In the genomic region with DNA sequence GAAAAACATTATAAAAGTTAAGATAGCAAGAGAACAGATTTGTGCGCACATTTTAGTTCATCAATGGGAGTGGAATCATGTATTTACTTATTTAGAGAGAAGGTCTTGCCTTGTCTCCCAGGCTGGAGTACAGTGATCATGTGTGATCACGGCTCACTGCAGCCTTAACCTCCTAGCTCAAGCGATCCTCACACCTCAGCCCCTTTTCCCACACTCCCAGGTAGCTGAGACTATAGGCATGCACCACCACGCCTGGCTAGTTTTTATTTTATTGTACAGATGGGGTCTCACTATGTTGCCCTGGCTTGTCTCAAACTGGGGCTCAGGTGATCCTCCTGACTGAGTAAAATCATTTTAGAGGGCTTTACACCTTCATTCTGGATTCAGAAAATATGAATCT, we compare ENCODE assay signal across 24 cellular contexts.
DNase-seq lines count a peak whose midpoint lies in the region; ATAC-seq, FAIRE-seq and TF ChIP-seq lines count a peak whose summit lies in the region.
"Had no signal": no experiment of that assay in that cellular context is flagged by ENCODE, and none has a peak within 500 bp of the region (broad histone marks: within the 10 kb centered on the region; RNA-seq: fewer than 3 reads in every experiment).

No MANE protein-coding gene starts in this region.

- H2AFZ ChIP-seq in Karpas-422 (ENCODE audit: low read length), result no peak overlapping the region
- H2AFZ ChIP-seq in PC-9, result no peak overlapping the region
- H2AFZ ChIP-seq in H1 (ENCODE audit: low read length), result no peak overlapping the region
- H2AFZ ChIP-seq: GM23338 had no signal

- no peak overlapping the region for H3K4ac ChIP-seq in H1 (replicated peaks; ENCODE audit: insufficient read length, low read depth, low read length)

- no peak overlapping the region for H3K14ac ChIP-seq in H1 (ENCODE audit: insufficient read length)

- no peak overlapping the region for H4K5ac ChIP-seq in H1 (ENCODE audit: insufficient read length, low read depth, low read length)

- DNase-seq in Karpas-422 (peak; percentile 22), PC-9 (no peak), H1 (ENCODE audit: low read depth in 1 of 2, low spot score in 2 of 2) (no peak), SW480 (ENCODE audit: low spot score) (no peak)
- no peak for DNase-seq in activated CD4-positive, CD25-positive, alpha-beta regulatory T cell treated with anti-CD3 and anti-CD28 coated beads, Interleukin-2, amount 50 U/mL, for 72 hours
- DNase-seq: 8988T; ACHN; AML-193; BE2C; CD4-positive, alpha-beta T cell; CD8-positive, alpha-beta memory T cell; DMS 273 treated with DMSO at 0.1 percent for 48 hours; DMS79; EL; GDM1; HFFc6 had no signal

- peaks cover 54% of the 10 kb centered on the region for H3F3A ChIP-seq in PC-9 (ENCODE audit: insufficient read depth, low read depth)

- H3K9me3 ChIP-seq in Karpas-422 (ENCODE audit: low read length) (no peaks in the 10 kb centered on the region), PC-9 (ENCODE audit: insufficient read depth, low read depth) (no peaks in the 10 kb centered on the region), H1 (ENCODE audit: insufficient read depth in 2 of 2, low read depth in 1 of 2, low read length in 1 of 2) (no peaks in the 10 kb centered on the region)
- H3K9me3 ChIP-seq: A549; BE2C; BLaER1 treated with 17β-estradiol and CSF1 and Interleukin-3, amounts not matched to agents 10 nM and 100 nM; HAP-1 had no signal

- TF ChIP-seq EP300 in H1 (IDR thresholded peaks at IDR 0.05; ENCODE audit: borderline replicate concordance in 1 of 2, low read depth in 2 of 2, low read length in 2 of 2), result no peak

- no TSS peak for BruUV-seq in PC-9 (replicated peaks; lab: Mats Ljungman, UMichigan)

- H3K4me2 ChIP-seq in Karpas-422 (ENCODE audit: low read depth, low read length, poor library complexity, severe bottlenecking) (no peak overlapping the region), PC-9 (no peak overlapping the region), H1 (ENCODE audit: insufficient read depth in 1 of 2, low read depth in 2 of 2, low read length in 2 of 2) (no peak overlapping the region)
- H3K4me2 ChIP-seq: A549; BLaER1 treated with 17β-estradiol and CSF1 and Interleukin-3, amounts not matched to agents 10 nM and 100 nM; GM23338 had no signal

- H3K36me3 ChIP-seq in Karpas-422 (ENCODE audit: insufficient read depth, low read length), result no peaks in the 10 kb centered on the region
- no peaks in the 10 kb centered on the region for H3K36me3 ChIP-seq in PC-9 (ENCODE audit: low read depth)
- H3K36me3 ChIP-seq in H1 (ENCODE audit: control insufficient read depth in 2 of 4, insufficient read depth in 4 of 4, low read length in 3 of 4), result no peaks in the 10 kb centered on the region
- H3K36me3 ChIP-seq: BE2C; BLaER1 treated with 17β-estradiol and CSF1 and Interleukin-3, amounts not matched to agents 10 nM and 100 nM; HAP-1 had no signal

- no peak overlapping the region for H2BK20ac ChIP-seq in H1 (ENCODE audit: low read length)

- no peak for TF ChIP-seq RAD21 in H1 (IDR thresholded peaks at IDR 0.05 in 1 of 2, conservative IDR thresholded peaks at IDR 0.05 in 1 of 2; ENCODE audit: low read depth in 2 of 2, low read length in 2 of 2)

- intact Hi-C loops in PC-9 (cut with micrococcal nuclease; ENCODE audit: unreplicated experiment), result no loop called here

- H3K27me3 ChIP-seq in Karpas-422 (ENCODE audit: low read length) (no peaks in the 10 kb centered on the region), PC-9 (ENCODE audit: insufficient read depth, low read depth) (no peaks in the 10 kb centered on the region), H1 (replicated peaks in 1 of 4; ENCODE audit: control insufficient read depth in 3 of 4, extremely low read depth in 1 of 4, insufficient read depth in 3 of 4, low read length in 3 of 4) (no peaks in the 10 kb centered on the region)
- H3K27me3 ChIP-seq: BE2C; BLaER1 treated with 17β-estradiol and CSF1 and Interleukin-3, amounts not matched to agents 10 nM and 100 nM had no signal

- H3K4me3 ChIP-seq in Karpas-422 (ENCODE audit: low read length), result no peak overlapping the region
- no peak overlapping the region for H3K4me3 ChIP-seq in PC-9
- H3K4me3 ChIP-seq in H1 (ENCODE audit: extremely low read depth in 1 of 4, insufficient read depth in 2 of 4, low read depth in 3 of 4, low read length in 4 of 4), result no peak overlapping the region
- H3K4me3 ChIP-seq: A549; BLaER1 treated with 17β-estradiol and CSF1 and Interleukin-3, amounts not matched to agents 10 nM and 100 nM; GM12878; GM23338; HAP-1 had no signal

- ATAC-seq in GM21737 (IDR thresholded peaks at IDR 0.05; ENCODE audit: unreplicated experiment), result no peak
- ATAC-seq: A549, GM12878, GM23338 had no signal

- POLR2A ChIA-PET in PC-9 (lab: Charles Lee; ENCODE audit: unreplicated experiment), result no interaction called here
- POLR2A ChIA-PET in H1 (lab: Charles Lee; ENCODE audit: partially characterized antibody), result no interaction called here

- no peak for TF ChIP-seq POLR2A in H1 (IDR thresholded peaks at IDR 0.05; ENCODE audit: control extremely low read depth in 1 of 2, low read depth in 2 of 2, low read length in 2 of 2)

- FAIRE-seq in H1 (lab: Jason Lieb, UNC), result no peak
- FAIRE-seq: A549, D721Med, GM12878, GM19239 had no signal

- H3K18ac ChIP-seq in H1 (ENCODE audit: extremely low read depth, low read length), result no peak overlapping the region

- H3K56ac ChIP-seq in H1 (replicated peaks; ENCODE audit: insufficient read length, low read depth, low read length), result no peak overlapping the region

- H2AK5ac ChIP-seq in H1 (ENCODE audit: low read depth, low read length), result no peak overlapping the region

- H4K20me1 ChIP-seq in Karpas-422 (ENCODE audit: insufficient read depth, low read depth, low read length) (no peaks in the 10 kb centered on the region), PC-9 (ENCODE audit: insufficient read depth) (no peaks in the 10 kb centered on the region), H1 (replicated peaks in 1 of 2; ENCODE audit: control insufficient read depth in 1 of 2, insufficient read depth in 2 of 2, low read length in 2 of 2) (no peaks in the 10 kb centered on the region)
- H4K20me1 ChIP-seq: BLaER1 treated with 17β-estradiol and CSF1 and Interleukin-3, amounts not matched to agents 10 nM and 100 nM had no signal

- no peak overlapping the region for H2BK12ac ChIP-seq in H1 (ENCODE audit: low read depth, low read length)

- H2BK120ac ChIP-seq in H1 (replicated peaks; ENCODE audit: low read depth, low read length), result no peak overlapping the region

- H4K91ac ChIP-seq in H1 (replicated peaks; ENCODE audit: insufficient read length, low read length), result no peak overlapping the region

- H3K23ac ChIP-seq in H1 (ENCODE audit: insufficient read length), result no peak overlapping the region

- no peak overlapping the region for H2BK5ac ChIP-seq in H1 (ENCODE audit: low read depth, low read length)

- H3K9me2 ChIP-seq in Karpas-422 (replicated peaks; ENCODE audit: insufficient read depth, low read length) (no peaks in the 10 kb centered on the region), PC-9 (ENCODE audit: insufficient read depth) (no peaks in the 10 kb centered on the region)

- no peak for TF ChIP-seq CTCF in PC-9 (conservative IDR thresholded peaks at IDR 0.05)
- no peak for TF ChIP-seq CTCF in H1 (IDR thresholded peaks at IDR 0.05; ENCODE audit: control extremely low read depth in 1 of 3, insufficient read depth in 1 of 3, low read depth in 1 of 3, low read length in 3 of 3)

- H2BK15ac ChIP-seq in H1 (ENCODE audit: low read length), result no peak overlapping the region

- no peaks in the 10 kb centered on the region for H3K79me2 ChIP-seq in Karpas-422 (ENCODE audit: low read length)
- no peaks in the 10 kb centered on the region for H3K79me2 ChIP-seq in PC-9 (ENCODE audit: low read depth)
- no peaks in the 10 kb centered on the region for H3K79me2 ChIP-seq in H1 (ENCODE audit: control insufficient read depth in 1 of 2, insufficient read depth in 2 of 2, low read length in 2 of 2)

- H3K23me2 ChIP-seq in H1 (ENCODE audit: low read depth, low read length), result no peaks in the 10 kb centered on the region

- CTCF ChIA-PET in PC-9 (lab: Charles Lee) (no interaction called here), H1 (lab: Charles Lee; ENCODE audit: partially characterized antibody) (interaction anchor here (1.3 kb wide), 1 partner anchor 121 kb away, joined by 3 read pairs; no protein-coding TSS in a partner anchor)

- H3K79me1 ChIP-seq in H1 (ENCODE audit: low read depth, low read length), result no peaks in the 10 kb centered on the region

- no peak overlapping the region for H3K27ac ChIP-seq in Karpas-422 (ENCODE audit: low read length)
- peak overlapping the region; percentile 98; the same call in 1 of the 2 replicates for H3K27ac ChIP-seq in PC-9
- H3K27ac ChIP-seq in H1 (ENCODE audit: low read depth, low read length), result no peak overlapping the region
- H3K27ac ChIP-seq: A549; BLaER1 treated with 17β-estradiol and CSF1 and Interleukin-3, amounts not matched to agents 10 nM and 100 nM had no signal

- H3K4me1 ChIP-seq in Karpas-422 (ENCODE audit: low read length), result no peaks in the 10 kb centered on the region
- H3K4me1 ChIP-seq in PC-9 (replicated peaks; ENCODE audit: insufficient read depth), result peaks cover 91% of the 10 kb centered on the region
- H3K4me1 ChIP-seq in H1 (replicated peaks in 1 of 4; ENCODE audit: control insufficient read depth in 3 of 4, insufficient read depth in 4 of 4, low read length in 3 of 4), result no peaks in the 10 kb centered on the region
- H3K4me1 ChIP-seq: BE2C, HAP-1 had no signal

- H3K9ac ChIP-seq in Karpas-422 (ENCODE audit: low read length), result no peak overlapping the region
- H3K9ac ChIP-seq in H1 (replicated peaks in 1 of 4; ENCODE audit: extremely low read depth in 1 of 4, low read depth in 3 of 4, low read length in 3 of 4), result no peak overlapping the region
- H3K9ac ChIP-seq: BLaER1 treated with 17β-estradiol and CSF1 and Interleukin-3, amounts not matched to agents 10 nM and 100 nM had no signal

- no peak overlapping the region for H4K8ac ChIP-seq in H1 (ENCODE audit: extremely low read depth, insufficient read depth, low read length)

- WGBS in H1 (ENCODE audit: extremely low coverage in 1 of 2, insufficient coverage in 1 of 2, insufficient read length in 1 of 2, insufficient replicate concordance in 2 of 2, low coverage in 1 of 2, low lambda C conversion rate in 2 of 2, missing lambda C conversion rate in 1 of 2), 2 experiments, result 87% methylated on average over 4 of the region's 4 CpGs; no CpG with 5 or more reads in 1 of the 2 experiments

TF ChIP-seq in H1, 55 proteins besides CTCF, POLR2A, EP300 and RAD21:
- TF ChIP-seq, protein P1, sequence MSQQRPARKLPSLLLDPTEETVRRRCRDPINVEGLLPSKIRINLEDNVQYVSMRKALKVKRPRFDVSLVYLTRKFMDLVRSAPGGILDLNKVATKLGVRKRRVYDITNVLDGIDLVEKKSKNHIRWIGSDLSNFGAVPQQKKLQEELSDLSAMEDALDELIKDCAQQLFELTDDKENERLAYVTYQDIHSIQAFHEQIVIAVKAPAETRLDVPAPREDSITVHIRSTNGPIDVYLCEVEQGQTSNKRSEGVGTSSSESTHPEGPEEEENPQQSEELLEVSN (IDR thresholded peaks at IDR 0.05), result peak; percentile 63
- no peak for TF ChIP-seq JUN (IDR thresholded peaks at IDR 0.05; ENCODE audit: low read depth, low read length)
